ENCODE assay signal across 1 cellular context in the genomic region with DNA sequence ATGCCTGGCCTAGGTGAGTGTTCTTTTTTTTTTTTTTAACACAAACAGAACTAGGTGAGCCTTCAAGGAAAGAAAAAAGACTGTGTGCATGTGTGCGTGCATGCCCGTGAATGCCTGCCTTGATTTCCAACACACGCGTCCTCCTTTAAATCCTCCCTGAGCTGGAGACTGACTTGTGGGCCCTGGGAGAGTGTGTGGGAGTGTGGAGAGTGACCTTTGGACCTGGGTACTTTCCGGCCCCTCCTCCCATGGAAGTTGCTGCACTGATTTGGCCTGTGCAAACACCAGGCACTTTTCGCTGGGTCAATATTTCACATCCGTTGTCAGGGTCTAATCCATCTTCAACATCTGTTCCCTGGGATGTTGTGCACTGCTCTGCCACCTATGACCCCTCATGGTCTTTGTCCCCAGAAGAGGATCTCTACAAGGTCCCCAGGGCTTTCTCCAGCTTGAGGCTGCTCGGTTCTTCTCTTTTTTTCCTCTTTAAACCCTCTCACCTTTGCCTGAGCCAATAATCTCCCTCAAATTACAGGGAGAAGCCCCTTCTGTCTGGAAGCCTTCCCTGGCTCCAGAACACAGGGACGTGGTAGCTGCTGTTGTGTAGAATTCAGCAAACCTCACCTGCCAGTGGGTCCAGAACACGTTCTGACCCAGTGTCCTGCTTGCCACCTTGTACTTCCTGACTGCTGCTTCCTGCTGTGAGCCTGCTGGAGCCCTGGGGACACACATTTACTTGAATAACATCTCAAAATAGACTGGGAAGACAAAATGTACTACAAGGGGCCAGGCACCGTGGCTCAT.
TF ChIP-seq lines count a peak whose summit lies in the region.

No MANE protein-coding gene starts in this region.

TF ChIP-seq in HepG2, 621 proteins besides CTCF, POLR2A, EP300 and RAD21 (continued from another document):
- TF ChIP-seq ZNF598 (CRISPR knock-in tag; IDR thresholded peaks at IDR 0.05; ENCODE audit: borderline replicate concordance) (0 out of 2 replicates have a peak, but pooled peaks have one; percentile 72), ZNF670 (CRISPR knock-in tag; IDR thresholded peaks at IDR 0.05; ENCODE audit: borderline replicate concordance) (peak; percentile 99), CREM (IDR thresholded peaks at IDR 0.05) (peak; percentile 89), CREM (CRISPR knock-in tag; IDR thresholded peaks at IDR 0.05) (no peak), RARG (CRISPR knock-in tag; IDR thresholded peaks at IDR 0.05; ENCODE audit: low read depth) (no peak), MLLT10 (CRISPR knock-in tag; IDR thresholded peaks at IDR 0.05) (no peak), ZNF317 (CRISPR knock-in tag; IDR thresholded peaks at IDR 0.05) (peak; percentile 76), CCDC6 (CRISPR knock-in tag; IDR thresholded peaks at IDR 0.05) (peak; percentile 94; the same call in 1 of the 2 replicates)
- TF ChIP-seq, protein P1, sequence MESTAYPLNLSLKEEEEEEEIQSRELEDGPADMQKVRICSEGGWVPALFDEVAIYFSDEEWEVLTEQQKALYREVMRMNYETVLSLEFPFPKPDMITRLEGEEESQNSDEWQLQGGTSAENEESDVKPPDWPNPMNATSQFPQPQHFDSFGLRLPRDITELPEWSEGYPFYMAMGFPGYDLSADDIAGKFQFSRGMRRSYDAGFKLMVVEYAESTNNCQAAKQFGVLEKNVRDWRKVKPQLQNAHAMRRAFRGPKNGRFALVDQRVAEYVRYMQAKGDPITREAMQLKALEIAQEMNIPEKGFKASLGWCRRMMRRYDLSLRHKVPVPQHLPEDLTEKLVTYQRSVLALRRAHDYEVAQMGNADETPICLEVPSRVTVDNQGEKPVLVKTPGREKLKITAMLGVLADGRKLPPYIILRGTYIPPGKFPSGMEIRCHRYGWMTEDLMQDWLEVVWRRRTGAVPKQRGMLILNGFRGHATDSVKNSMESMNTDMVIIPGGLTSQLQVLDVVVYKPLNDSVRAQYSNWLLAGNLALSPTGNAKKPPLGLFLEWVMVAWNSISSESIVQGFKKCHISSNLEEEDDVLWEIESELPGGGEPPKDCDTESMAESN (CRISPR knock-in tag; conservative IDR thresholded peaks at IDR 0.05), result peak; percentile 97
